ENCODE assay signal across 14 cellular contexts in genomic region chr4:108043536-108043935, GRCh38. TPM values are rescaled to one million over a fixed set of nuclear protein-coding genes. Genes with fewer than 3 reads are reported as not detected.
A peak's percentile ranks its signal among the peaks of the same experiment; 100 is the strongest.
DNase-seq lines count a peak whose midpoint lies in the region; ATAC-seq and TF ChIP-seq lines count a peak whose summit lies in the region.
"Had no signal": no experiment of that assay in that cellular context is flagged by ENCODE, and none has a peak within 500 bp of the region (broad histone marks: within the 10 kb centered on the region; RNA-seq: fewer than 3 reads in every experiment).

No MANE protein-coding gene starts in this region.

- H3K9me3 ChIP-seq in HAP-1 = no peaks in the 10 kb centered on the region
- H3K9me3 ChIP-seq: BE2C had no signal

- H3K4me3 Mint-ChIP-seq in activated naive CD4-positive, alpha-beta T cell treated with anti-CD3 and anti-CD28 coated beads, Interleukin-2, amount 50 U/mL, for 24 hours = no peak overlapping the region
- H3K4me3 Mint-ChIP-seq in type B pancreatic cell (peak overlapping the region; percentile 41), CD14-positive monocyte (no peak overlapping the region)

- no peak for DNase-seq in activated naive CD4-positive, alpha-beta T cell treated with anti-CD3 and anti-CD28 coated beads, Interleukin-2, amount 50 U/mL, for 16 hours
- peak; percentile 86 for DNase-seq in NCI-H345 (lab: John Stamatoyannopoulos, UW)
- peak; percentile 75 for DNase-seq in ecto neural progenitor cell (ENCODE audit: low spot score)
- no peak for DNase-seq in type B pancreatic cell (ENCODE audit: extremely low spot score, unreplicated experiment)
- DNase-seq in HAP-1 (ENCODE audit: low spot score in 2 of 2) = no peak
- DNase-seq in CD14-positive monocyte (ENCODE audit: low spot score) = no peak
- DNase-seq: BE2C; foreskin keratinocyte; kidney glomerular epithelial cell; NCI-H2081; occipital lobe; stimulated activated CD4-positive, alpha-beta T cell treated with anti-CD3 and anti-CD28 coated beads, Interleukin-15, amount 100 ng/mL, for 24 hours had no signal

- TF ChIP-seq CTCF in type B pancreatic cell (conservative IDR thresholded peaks at IDR 0.05) = no peak
- TF ChIP-seq CTCF in CD14-positive monocyte (IDR thresholded peaks at IDR 0.05) = no peak

- H3K27ac Mint-ChIP-seq in activated naive CD4-positive, alpha-beta T cell treated with anti-CD3 and anti-CD28 coated beads, Interleukin-2, amount 50 U/mL, for 24 hours = peak overlapping the region; percentile 66
- H3K27ac Mint-ChIP-seq in type B pancreatic cell (peak overlapping the region; percentile 15), CD14-positive monocyte (no peak overlapping the region)

- H3K4me1 Mint-ChIP-seq in activated naive CD4-positive, alpha-beta T cell treated with anti-CD3 and anti-CD28 coated beads, Interleukin-2, amount 50 U/mL, for 24 hours = peaks cover 55% of the 10 kb centered on the region
- H3K4me1 Mint-ChIP-seq in type B pancreatic cell (ENCODE audit: unreplicated experiment) = peaks cover 24% of the 10 kb centered on the region
- no peaks in the 10 kb centered on the region for H3K4me1 Mint-ChIP-seq in CD14-positive monocyte

- no peaks in the 10 kb centered on the region for H3K27me3 Mint-ChIP-seq in activated naive CD4-positive, alpha-beta T cell treated with anti-CD3 and anti-CD28 coated beads, Interleukin-2, amount 50 U/mL, for 24 hours
- no peaks in the 10 kb centered on the region for H3K27me3 Mint-ChIP-seq in type B pancreatic cell
- peaks cover 0 to 5% (median 2%) of the 10 kb centered on the region in 3 donors for H3K27me3 Mint-ChIP-seq in CD14-positive monocyte (ENCODE audit: low read depth in 3 of 3)

- H3K4me3 ChIP-seq in HAP-1 = no peak overlapping the region

- intact Hi-C loops in CD14-positive monocyte (cut with micrococcal nuclease) = no loop called here

- no peaks in the 10 kb centered on the region for H3K9me3 Mint-ChIP-seq in activated naive CD4-positive, alpha-beta T cell treated with anti-CD3 and anti-CD28 coated beads, Interleukin-2, amount 50 U/mL, for 24 hours
- H3K9me3 Mint-ChIP-seq in type B pancreatic cell (no peaks in the 10 kb centered on the region), CD14-positive monocyte (peaks cover 0 to 2% (median 0%) of the 10 kb centered on the region in 7 donors)

- in situ Hi-C loops in HAP-1 (cut with MboI; ENCODE audit: low sequenced_read_pairs) = no loop called here

- H3K4me1 ChIP-seq in HAP-1 = no peaks in the 10 kb centered on the region
- H3K4me1 ChIP-seq: BE2C had no signal

- H3K27me3 ChIP-seq in HAP-1 (ENCODE audit: low read depth) = no peaks in the 10 kb centered on the region
- H3K27me3 ChIP-seq: BE2C, foreskin keratinocyte had no signal

- peaks cover 20% of the 10 kb centered on the region for H3K36me3 Mint-ChIP-seq in activated naive CD4-positive, alpha-beta T cell treated with anti-CD3 and anti-CD28 coated beads, Interleukin-2, amount 50 U/mL, for 24 hours
- peaks cover 11% of the 10 kb centered on the region for H3K36me3 Mint-ChIP-seq in type B pancreatic cell
- H3K36me3 Mint-ChIP-seq in CD14-positive monocyte = no peaks in the 10 kb centered on the region

- no peaks in the 10 kb centered on the region for H3K36me3 ChIP-seq in HAP-1 (replicated peaks)
- H3K36me3 ChIP-seq: BE2C had no signal

- ATAC-seq in GM19467 (IDR thresholded peaks at IDR 0.05; ENCODE audit: unreplicated experiment) = no peak
- ATAC-seq: foreskin keratinocyte had no signal

RNA-seq across cellular contexts. Expression of gene HADH, which starts 53.8 kb away (rescaled TPM):
- 41.8 and 68.5 TPM in 2 replicates for total RNA-seq in type B pancreatic cell (ENCODE audit: low replicate concordance)
- polyA plus RNA-seq in CD14-positive monocyte = 10 to 100 TPM; 19.4 TPM

Comparison
In these comparisons a context has a peak if more than half of its experiments do, and no peak if none do; other contexts are left out.
1. H3K27ac Mint-ChIP-seq: peak in activated naive CD4-positive, alpha-beta T cell treated with anti-CD3 and anti-CD28 coated beads, Interleukin-2, amount 50 U/mL, for 24 hours (single experiment) and type B pancreatic cell (single experiment); none in CD14-positive monocyte (0 of 7).
2. DNase-seq: peak in NCI-H345 (single experiment) and ecto neural progenitor cell (single experiment); none in activated naive CD4-positive, alpha-beta T cell treated with anti-CD3 and anti-CD28 coated beads, Interleukin-2, amount 50 U/mL, for 16 hours (single experiment), type B pancreatic cell (single experiment), HAP-1 (0 of 2) and CD14-positive monocyte (single experiment).